In genomic region chr3:38655708-38656300, GRCh38 we compare ENCODE assay signal across 1 cellular context.
A peak's percentile ranks its signal among the peaks of the same experiment; 100 is the strongest.
TF ChIP-seq lines count a peak whose summit lies in the region.

No MANE protein-coding gene starts in this region.

TF ChIP-seq in HepG2, 621 proteins besides CTCF, POLR2A, EP300 and RAD21 (continued from another document):
- TF ChIP-seq HIC2 (CRISPR knock-in tag; IDR thresholded peaks at IDR 0.05; ENCODE audit: low read depth) (no peak), KMT2B (CRISPR knock-in tag; IDR thresholded peaks at IDR 0.05) (no peak), ZNF678 (CRISPR knock-in tag; IDR thresholded peaks at IDR 0.05) (no peak), CEBPG (CRISPR knock-in tag; IDR thresholded peaks at IDR 0.05) (no peak), MATR3 (CRISPR knock-in tag; IDR thresholded peaks at IDR 0.05) (no peak), ZC3H13 (CRISPR knock-in tag; IDR thresholded peaks at IDR 0.05) (no peak), ELF1 (CRISPR knock-in tag; IDR thresholded peaks at IDR 0.05) (no peak), ZNF431 (CRISPR knock-in tag; IDR thresholded peaks at IDR 0.05; ENCODE audit: borderline replicate concordance, low read depth) (no peak), ZFAT (CRISPR knock-in tag; conservative IDR thresholded peaks at IDR 0.05) (no peak), KAT2B (IDR thresholded peaks at IDR 0.05; ENCODE audit: borderline replicate concordance, low read depth, low read length) (no peak), ZNF556 (CRISPR knock-in tag; IDR thresholded peaks at IDR 0.05; ENCODE audit: borderline replicate concordance) (no peak), STAG1 (CRISPR knock-in tag; IDR thresholded peaks at IDR 0.05) (peak; percentile 55), SPEN (CRISPR knock-in tag; IDR thresholded peaks at IDR 0.05; ENCODE audit: low read depth) (no peak)
TF ChIP-seq in HepG2: peak in this region for 3.
